ENCODE assay signal across 8 cellular contexts in genomic region chr15:30196007-30196375, GRCh38.
DNase-seq lines count a peak whose midpoint lies in the region; ATAC-seq, FAIRE-seq and TF ChIP-seq lines count a peak whose summit lies in the region.
"Not testable (repeated sequence)": the region's sequence is repeated elsewhere in the genome, so short reads cannot be mapped to it uniquely, and the experiment has no call there.

No MANE protein-coding gene starts in this region.

- H3K9me1 ChIP-seq in K562 (ENCODE audit: control insufficient read depth, insufficient read depth, low read length): not testable (repeated sequence)

- FAIRE-seq in K562 (lab: Jason Lieb, UNC): not testable (repeated sequence)

- TF ChIP-seq EP300 in K562 (IDR thresholded peaks at IDR 0.05; ENCODE audit: low read length): not testable (repeated sequence)

- BruUV-seq in K562 (replicated peaks; lab: Mats Ljungman, UMichigan): not testable (repeated sequence)

- TF ChIP-seq CTCF in GM12865 (IDR thresholded peaks at IDR 0.05; ENCODE audit: insufficient read depth, low read depth, low read length, missing control alignments); K562 (IDR thresholded peaks at IDR 0.05 in 2 of 3, conservative IDR thresholded peaks at IDR 0.05 in 1 of 3; ENCODE audit: insufficient read depth in 2 of 3, low read depth in 1 of 3, low read length in 3 of 3); upper lobe of right lung (IDR thresholded peaks at IDR 0.05): not testable (repeated sequence)

- not testable (repeated sequence) for H3K27me3 Mint-ChIP-seq in memory B cell

- not testable (repeated sequence) for H3K4me3 Mint-ChIP-seq in memory B cell

- CTCF ChIA-PET in K562 (lab: Yijun Ruan, JAX; ENCODE audit: low intra/inter-chr PET ratio): not testable (repeated sequence)

- TF ChIP-seq POLR2A in K562 (conservative IDR thresholded peaks at IDR 0.05): not testable (repeated sequence)

- not testable (repeated sequence) for H3K9me3 Mint-ChIP-seq in memory B cell

- not testable (repeated sequence) for H3K4me1 ChIP-seq in K562 (replicated peaks in 1 of 2; ENCODE audit: control insufficient read depth in 2 of 2, insufficient read depth in 2 of 2, low read length in 2 of 2); upper lobe of right lung

- not testable (repeated sequence) for H2AFZ ChIP-seq in K562 (ENCODE audit: low read depth, low read length)

- WGBS in K562 (ENCODE audit: insufficient coverage, low coverage, missing lambda C conversion rate): 0% methylated on average over 3 of the region's 32 CpGs

- H4K20me1 ChIP-seq in K562 (replicated peaks; ENCODE audit: control insufficient read depth, insufficient read depth, low read length): not testable (repeated sequence)

- H3K4me2 ChIP-seq in K562 (ENCODE audit: insufficient read depth, low read length): not testable (repeated sequence)

- POLR2A ChIA-PET in K562 (lab: Yijun Ruan, JAX): not testable (repeated sequence)

- TF ChIP-seq RAD21 in K562 (CRISPR knock-in tag; conservative IDR thresholded peaks at IDR 0.05 in 1 of 2, IDR thresholded peaks at IDR 0.05 in 1 of 2): not testable (repeated sequence)

- DNase-seq in GM12865 (ENCODE audit: low read depth) (peak; percentile 0), SK-N-DZ (ENCODE audit: low spot score) (peak; percentile 33), left cardiac atrium (peak; percentile 24), memory B cell (ENCODE audit: low spot score in 2 of 2) (peak in 1 of 2 donors; percentile 41), sciatic nerve (ENCODE audit: low spot score) (peak; percentile 61), upper lobe of right lung (peak; percentile 74)
- DNase-seq in activated CD8-positive, alpha-beta memory T cell treated with anti-CD3 and anti-CD28 coated beads for 48 hours (ENCODE audit: low read depth in 2 of 3, low spot score in 2 of 3): peak in 2 of 3 experiments; percentile 4 to 39
- not testable (repeated sequence) for DNase-seq in K562 (ENCODE audit: extremely low read depth in 1 of 4, low spot score in 3 of 4)

- not testable (repeated sequence) for H3K9me3 ChIP-seq in K562 (replicated peaks; ENCODE audit: control insufficient read depth, insufficient read depth, low read depth, low read length); upper lobe of right lung

- ATAC-seq in K562 (peak; percentile 58), left cardiac atrium (peak; percentile 69 to 71), memory B cell (ENCODE audit: low read depth) (peak; percentile 77), sciatic nerve (peak; percentile 64), upper lobe of right lung (peak; percentile 85)

- H3K36me3 ChIP-seq in K562 (ENCODE audit: control insufficient read depth, insufficient read depth, low read length); upper lobe of right lung: not testable (repeated sequence)

- not testable (repeated sequence) for H3K4me3 ChIP-seq in GM12865 (ENCODE audit: low read depth, low read length); K562
- peak overlapping the region; percentile 31 for H3K4me3 ChIP-seq in upper lobe of right lung

- not testable (repeated sequence) for H3K27me3 ChIP-seq in K562 (ENCODE audit: control insufficient read depth in 2 of 2, insufficient read depth in 2 of 2, low read length in 2 of 2); upper lobe of right lung

- H3K27ac Mint-ChIP-seq in memory B cell: not testable (repeated sequence)

- not testable (repeated sequence) for H3K4me1 Mint-ChIP-seq in memory B cell

- intact Hi-C loops in K562 (cut with micrococcal nuclease); left cardiac atrium (cut with DNase I); sciatic nerve (cut with DNase I); upper lobe of right lung (cut with DNase I): not testable (repeated sequence)

- H3K9ac ChIP-seq in K562 (ENCODE audit: insufficient read depth in 1 of 2, low read depth in 2 of 2, low read length in 2 of 2): not testable (repeated sequence)

- not testable (repeated sequence) for H3K36me3 Mint-ChIP-seq in memory B cell

- not testable (repeated sequence) for H3K27ac ChIP-seq in K562 (ENCODE audit: extremely low read depth, low read depth, low read length); upper lobe of right lung

- not testable (repeated sequence) for H3K79me2 ChIP-seq in K562 (ENCODE audit: control insufficient read depth, insufficient read depth, low read length)

- in situ Hi-C loops in K562 (cut with MboI): not testable (repeated sequence)
